Comparison of ENCODE assay signal across 8 cellular contexts in genomic region chr15:65791335-65792129, GRCh38. TPM values are rescaled to one million over a fixed set of nuclear protein-coding genes. Genes with fewer than 3 reads are reported as not detected.
DNase-seq lines count a peak whose midpoint lies in the region; ATAC-seq and TF ChIP-seq lines count a peak whose summit lies in the region.

No MANE protein-coding gene starts in this region.

- H3K4me3 ChIP-seq in GM12875 (ENCODE audit: low read depth, low read length) (peak overlapping the region; percentile 87), SJCRH30 (peak overlapping the region; percentile 90), right cardiac atrium (ENCODE audit: low read length) (peak overlapping the region; percentile 90), psoas muscle (peak overlapping the region; percentile 90)

- H3K9me3 ChIP-seq in SJCRH30 (replicated peaks) = no peaks in the 10 kb centered on the region
- H3K9me3 ChIP-seq in right cardiac atrium (ENCODE audit: control insufficient read depth, low read length) = no peaks in the 10 kb centered on the region
- H3K9me3 ChIP-seq in psoas muscle = no peaks in the 10 kb centered on the region

- ATAC-seq in HG03439 (IDR thresholded peaks at IDR 0.05; ENCODE audit: unreplicated experiment) (peak; percentile 38), right cardiac atrium (peak; percentile 70 to 71), psoas muscle (peak; percentile 39 to 70 (median 62)), HG02798 (IDR thresholded peaks at IDR 0.05; ENCODE audit: poor library complexity, unreplicated experiment) (no peak), HG03520 (IDR thresholded peaks at IDR 0.05; ENCODE audit: unreplicated experiment) (no peak)

- no peaks in the 10 kb centered on the region for H3K36me3 ChIP-seq in SJCRH30
- H3K36me3 ChIP-seq in psoas muscle (ENCODE audit: insufficient read depth in 1 of 2, low read depth in 1 of 2) = no peaks in the 10 kb centered on the region

- peaks cover 15% of the 10 kb centered on the region for H3K4me1 ChIP-seq in SJCRH30
- no peaks in the 10 kb centered on the region for H3K4me1 ChIP-seq in right cardiac atrium (ENCODE audit: control insufficient read depth, insufficient read depth, low read length)
- H3K4me1 ChIP-seq in psoas muscle = peaks cover 24% of the 10 kb centered on the region

- H3K27ac ChIP-seq in SJCRH30 (peak overlapping the region; percentile 96), right cardiac atrium (ENCODE audit: low read length) (peak overlapping the region; percentile 76), psoas muscle (peak overlapping the region; percentile 98)

- H3K27me3 ChIP-seq in SJCRH30 (no peaks in the 10 kb centered on the region), right cardiac atrium (ENCODE audit: control insufficient read depth, insufficient read depth) (no peaks in the 10 kb centered on the region), psoas muscle (ENCODE audit: insufficient read depth in 3 of 3, low read length in 2 of 3) (no peaks in the 10 kb centered on the region)

- WGBS in right cardiac atrium = under 1% methylated on average over 69 of the region's 69 CpGs
- 0% methylated on average over 36 to 69 of the region's 69 CpGs for WGBS in psoas muscle, 3 donors

- no peak for TF ChIP-seq CTCF in GM12875 (IDR thresholded peaks at IDR 0.05; ENCODE audit: borderline replicate concordance, insufficient read depth, low read depth, low read length)
- TF ChIP-seq CTCF in psoas muscle (IDR thresholded peaks at IDR 0.05) = no peak

- intact Hi-C loops in right cardiac atrium (cut with DNase I) (loop anchor here in 1 of 4 donors (10.0 kb wide), 1 partner anchor 73 kb away; the partner anchor contains the start of gene RAB11A), psoas muscle (cut with DNase I) (loop anchor here (2.0 kb wide), 2 partner anchors 37 to 77 kb away; partner anchors contain the start of gene RAB11A (in 2 of the 2))

- peak; percentile 69 to 70 for DNase-seq in SJCRH30
- DNase-seq in amniotic stem cell (lab: John Stamatoyannopoulos, UW) = peak; percentile 24
- DNase-seq in right cardiac atrium = peak; percentile 63 to 82 (median 77)
- DNase-seq in psoas muscle = peak; percentile 71 to 73

RNA-seq across cellular contexts. Expression of gene DENND4A, which starts 0.6 kb away (rescaled TPM):
- total RNA-seq in SJCRH30 (2014; rRNA removed; shearing (Covaris generic)) = 21.1 and 26.4 TPM in 2 replicates
- total RNA-seq in right cardiac atrium = 10 to 100 TPM; 19.2 to 27.0 (median 20.0) TPM
- 3.9 TPM for polyA plus RNA-seq in right cardiac atrium
- 10 to 100 TPM; 15.4 to 46.7 (median 23.4) TPM for total RNA-seq in psoas muscle
- 10 to 100 TPM in 1 of 3 donors, 1 to 10 TPM in 2; 4.0 to 11.2 (median 7.0) TPM for polyA plus RNA-seq in psoas muscle

Comparison
In these comparisons a context has a peak if more than half of its experiments do, and no peak if none do; other contexts are left out.
1. ATAC-seq: peak in HG03439 (single experiment), right cardiac atrium (2 of 2) and psoas muscle (4 of 4); none in HG02798 (single experiment) and HG03520 (single experiment).
2. DNase-seq: peak in every context shown above with its lines; median percentile 77 in right cardiac atrium; 72 in psoas muscle; 70 in SJCRH30; 24 in amniotic stem cell.
3. Peak in every context shown above with its lines, with median percentiles within 50 percentile points of each other: H3K4me3 ChIP-seq and H3K27ac ChIP-seq.